7 cellular contexts compared by ENCODE assay signal in genomic region chr20:382291-383115, GRCh38. TPM values are rescaled to one million over a fixed set of nuclear protein-coding genes. Genes with fewer than 3 reads are reported as not detected.
DNase-seq lines count a peak whose midpoint lies in the region; ATAC-seq and TF ChIP-seq lines count a peak whose summit lies in the region.

No MANE protein-coding gene starts in this region.

- peaks cover 5 to 21% (median 19%) of the 10 kb centered on the region in 4 donors for H3K4me1 ChIP-seq in esophagus muscularis mucosa

- peaks cover 0 to 41% (median 11%) of the 10 kb centered on the region in 4 donors for H3K27me3 ChIP-seq in esophagus muscularis mucosa

- no peak for TF ChIP-seq EP300 in esophagus muscularis mucosa (IDR thresholded peaks at IDR 0.05)

- intact Hi-C loops in esophagus muscularis mucosa (cut with DNase I) = no loop called here
- intact Hi-C loops in sciatic nerve (cut with DNase I) = no loop called here

- H3K27ac ChIP-seq in RWPE1 (peak overlapping the region; percentile 99), esophagus muscularis mucosa (replicated peaks in 1 of 4) (no peak overlapping the region)

- no peak for TF ChIP-seq POLR2A in esophagus muscularis mucosa (IDR thresholded peaks at IDR 0.05; ENCODE audit: low read depth)

- POLR2A ChIA-PET in RWPE1 (lab: Yijun Ruan, JAX; ENCODE audit: low non-redundant PET) = interaction anchor here (0.9 to 1.6 kb wide), 4 partner anchors 11 to 25 kb away, joined by 3 to 12 read pairs (median 4); no protein-coding TSS in a partner anchor

- DNase-seq in RWPE1 (ENCODE audit: low spot score) (no peak), esophagus muscularis mucosa (ENCODE audit: extremely low spot score) (no peak), sciatic nerve (ENCODE audit: low spot score) (no peak), NCI-H2227 treated with DMSO at 0.1 percent for 48 hours (lab: John Stamatoyannopoulos, UW) (no peak), amniotic stem cell (lab: John Stamatoyannopoulos, UW) (no peak)

- peak overlapping the region; percentile 61 to 76 (median 65) for H3K4me3 ChIP-seq in esophagus muscularis mucosa

- ATAC-seq in GM21723 (IDR thresholded peaks at IDR 0.05; ENCODE audit: unreplicated experiment) (peak; percentile 10), sciatic nerve (peak; percentile 50), HG03342 (IDR thresholded peaks at IDR 0.05; ENCODE audit: unreplicated experiment) (no peak)

- H3K9me3 ChIP-seq in esophagus muscularis mucosa = no peaks in the 10 kb centered on the region

- TF ChIP-seq CTCF in RWPE1 (conservative IDR thresholded peaks at IDR 0.05; ENCODE audit: low read depth) (no peak), esophagus muscularis mucosa (IDR thresholded peaks at IDR 0.05) (no peak)

- CTCF ChIA-PET in RWPE1 (lab: Yijun Ruan, JAX) = interaction anchor here (0.5 to 1.2 kb wide), 3 partner anchors 10 to 25 kb away, joined by 5 to 13 read pairs (median 6); no protein-coding TSS in a partner anchor

- WGBS in esophagus muscularis mucosa = 88% methylated on average over 8 of the region's 8 CpGs

- no peaks in the 10 kb centered on the region for H3K36me3 ChIP-seq in esophagus muscularis mucosa

RNA-seq across cellular contexts. Expression of gene TRIB3, which starts 1.9 kb away (rescaled TPM):
- total RNA-seq in esophagus muscularis mucosa (1 to 10 TPM in 3 of 4 donors, under 1 TPM in 1; 0.83 to 6.8 (median 4.0) TPM), sciatic nerve (6.2 TPM)

RNA-seq across cellular contexts. Expression of gene RBCK1, which starts 25.6 kb away (rescaled TPM):
- total RNA-seq in esophagus muscularis mucosa (10 to 100 TPM; 75.7 to 85.6 (median 80.7) TPM), sciatic nerve (72.7 TPM)

RNA-seq across cellular contexts. Expression of gene NRSN2, which starts 35.6 kb away (rescaled TPM):
- total RNA-seq in esophagus muscularis mucosa (10 to 100 TPM; 20.8 to 72.8 (median 48.9) TPM), sciatic nerve (39.6 TPM)

RNA-seq across cellular contexts. Expression of gene SOX12, which starts 57.2 kb away (rescaled TPM):
- total RNA-seq in esophagus muscularis mucosa = 10 to 100 TPM in 1 of 4 donors, 1 to 10 TPM in 3; 3.5 to 14.4 (median 7.2) TPM
- 17.0 TPM for total RNA-seq in sciatic nerve
